Comparison of ENCODE assay signal across 15 cellular contexts in genomic region chr10:44650576-44651394, GRCh38.
DNase-seq lines count a peak whose midpoint lies in the region; TF ChIP-seq lines count a peak whose summit lies in the region.
"Had no signal": no experiment of that assay in that cellular context is flagged by ENCODE, and none has a peak within 500 bp of the region (broad histone marks: within the 10 kb centered on the region; RNA-seq: fewer than 3 reads in every experiment).

No MANE protein-coding gene starts in this region.

- no peak for TF ChIP-seq CTCF in retinal pigment epithelial cell (conservative IDR thresholded peaks at IDR 0.05; ENCODE audit: low read depth, low read length)

- in situ Hi-C loops in G401 (cut with HindIII; ENCODE audit: low sequenced_read_pairs): no loop called here

- H3K4me3 ChIP-seq in retinal pigment epithelial cell (ENCODE audit: low read length): no peak overlapping the region
- H3K4me3 ChIP-seq: pancreas, thoracic aorta had no signal

- DNase-seq in G401 (ENCODE audit: low spot score) (peak; percentile 77), NCI-H446 treated with DMSO at 0.1 percent for 48 hours (lab: John Stamatoyannopoulos, UW) (peak; percentile 83), fibroblast of the conjunctiva (ENCODE audit: low read depth) (peak; percentile 39), retinal pigment epithelial cell (ENCODE audit: low read depth) (peak; percentile 19), HT-29 (ENCODE audit: low spot score) (no peak), GOT3 (lab: John Stamatoyannopoulos, UW) (no peak)
- no peak for DNase-seq in activated T-cell treated with anti-CD3 and anti-CD28 coated beads, Interleukin-2, amount 50 U/mL, for 1 hour
- DNase-seq: activated CD8-positive, alpha-beta T cell treated with anti-CD3 and anti-CD28 coated beads, Interleukin-2, amount 10 ng/mL, durations not matched to agents 7 days and 5 days; activated T-cell treated with anti-CD3 and anti-CD28 coated beads, Interleukin-2, amount 50 U/mL, for 72 hours; central memory CD4-positive, alpha-beta T cell; effector CD8-positive, alpha-beta T cell; H7; NCI-H1436; pancreas had no signal

Comparison
In these comparisons a context has a peak if more than half of its experiments do, and no peak if none do; other contexts are left out.
1. DNase-seq: peak in G401 (single experiment), NCI-H446 treated with DMSO at 0.1 percent for 48 hours (single experiment), fibroblast of the conjunctiva (single experiment) and retinal pigment epithelial cell (single experiment); none in activated T-cell treated with anti-CD3 and anti-CD28 coated beads, Interleukin-2, amount 50 U/mL, for 1 hour (single experiment), HT-29 (single experiment) and GOT3 (single experiment).